Comparison of ENCODE assay signal across 7 cellular contexts in the genomic region with DNA sequence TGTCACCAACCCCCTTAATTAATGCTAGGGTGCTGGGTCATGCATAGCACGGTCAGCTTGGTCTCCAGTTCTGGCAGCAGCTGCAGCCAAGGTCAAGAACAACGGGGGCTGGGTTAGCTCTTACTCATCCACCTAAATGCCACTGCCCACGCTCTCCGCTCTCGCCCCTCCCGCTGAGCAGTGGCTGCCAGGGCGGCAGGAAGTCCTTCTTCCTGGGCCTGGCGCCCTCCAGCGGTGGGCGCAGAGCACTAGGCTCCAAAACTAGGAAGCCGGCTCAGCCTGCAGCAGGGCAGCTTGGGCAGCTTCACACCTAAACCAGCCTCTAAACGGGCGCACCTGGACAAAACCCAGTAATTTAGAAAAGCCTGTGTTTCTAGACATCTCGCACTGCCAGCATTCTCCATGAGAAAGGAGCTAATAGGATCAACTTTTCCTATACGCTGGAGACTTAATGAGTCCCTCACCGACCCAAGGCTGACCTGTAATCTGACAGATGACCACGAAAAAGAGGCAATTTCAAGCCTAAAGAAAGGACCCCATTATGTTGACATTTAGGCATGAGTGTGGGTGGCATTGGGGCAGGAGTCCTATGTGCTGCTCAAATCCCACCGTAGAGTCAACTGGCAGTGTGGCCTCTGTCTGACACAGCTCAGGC.
DNase-seq lines count a peak whose midpoint lies in the region; ATAC-seq, FAIRE-seq and TF ChIP-seq lines count a peak whose summit lies in the region.

No MANE protein-coding gene starts in this region.

- ATAC-seq in HG03354 (IDR thresholded peaks at IDR 0.05; ENCODE audit: poor library complexity, severe bottlenecking, unreplicated experiment) (peak; percentile 59), lung (ENCODE audit: insufficient read depth, low FRiP score) (peak; percentile 89)

- H3K27me3 ChIP-seq in lung (ENCODE audit: control insufficient read depth, insufficient read depth) = no peaks in the 10 kb centered on the region

- H3K27ac ChIP-seq in lung (ENCODE audit: low read depth in 1 of 2, low read length in 1 of 2) = no peak overlapping the region

- 16 to 20% methylated on average over 18 of the region's 18 CpGs for WGBS in lung, 2 donors

- peak; percentile 63 for DNase-seq in GM18507 (ENCODE audit: extremely low spot score, insufficient read length, low read depth)
- peak; percentile 94 for DNase-seq in NCI-H69 (lab: John Stamatoyannopoulos, UW)
- DNase-seq in activated CD4-positive, alpha-beta T cell treated with anti-CD3 and anti-CD28 coated beads, Interleukin-2, amount 50 U/mL, for 24 hours (ENCODE audit: low read depth in 1 of 2, low spot score in 1 of 2) = peak; percentile 30 to 49
- peak; percentile 41 to 67 for DNase-seq in dermis microvascular lymphatic vessel endothelial cell (ENCODE audit: low read depth in 2 of 2)
- peak; percentile 76 for DNase-seq in lung (ENCODE audit: low spot score)
- peak; percentile 34 for DNase-seq in stimulated activated CD8-positive, alpha-beta memory T cell treated with anti-CD3 and anti-CD28 coated beads, Interleukin-12 subunit alpha, Interleukin-12 subunit beta, amount 100 ng/mL, for 24 hours (ENCODE audit: extremely low read depth)

- H3K36me3 ChIP-seq in lung (ENCODE audit: control insufficient read depth in 2 of 2, insufficient read depth in 2 of 2, low read length in 2 of 2) = no peaks in the 10 kb centered on the region

- peak; percentile 63 for TF ChIP-seq CTCF in lung (IDR thresholded peaks at IDR 0.05; ENCODE audit: control extremely low read depth, extremely low read depth)

- H3K4me1 ChIP-seq in lung (ENCODE audit: control insufficient read depth in 2 of 2, insufficient read depth in 2 of 2, low read length in 2 of 2) = peaks cover 0 to 4% of the 10 kb centered on the region in 2 donors

- peak; percentile 66 for FAIRE-seq in GM18507 (lab: Jason Lieb, UNC)

- no peak overlapping the region for H3K4me3 ChIP-seq in lung

- H3K9me3 ChIP-seq in lung (ENCODE audit: control insufficient read depth in 2 of 2, insufficient read depth in 1 of 2, low read length in 1 of 2) = peaks cover 0 to 4% of the 10 kb centered on the region in 2 donors

Comparison
In these comparisons a context has a peak if more than half of its experiments do, and no peak if none do; other contexts are left out.
1. DNase-seq: peak in every context shown above with its lines; median percentile 94 in NCI-H69; 76 in lung; 63 in GM18507; 54 in dermis microvascular lymphatic vessel endothelial cell; 40 in activated CD4-positive, alpha-beta T cell treated with anti-CD3 and anti-CD28 coated beads, Interleukin-2, amount 50 U/mL, for 24 hours; 34 in stimulated activated CD8-positive, alpha-beta memory T cell treated with anti-CD3 and anti-CD28 coated beads, Interleukin-12 subunit alpha, Interleukin-12 subunit beta, amount 100 ng/mL, for 24 hours.